ENCODE assay signal across 20 cellular contexts in the genomic region with DNA sequence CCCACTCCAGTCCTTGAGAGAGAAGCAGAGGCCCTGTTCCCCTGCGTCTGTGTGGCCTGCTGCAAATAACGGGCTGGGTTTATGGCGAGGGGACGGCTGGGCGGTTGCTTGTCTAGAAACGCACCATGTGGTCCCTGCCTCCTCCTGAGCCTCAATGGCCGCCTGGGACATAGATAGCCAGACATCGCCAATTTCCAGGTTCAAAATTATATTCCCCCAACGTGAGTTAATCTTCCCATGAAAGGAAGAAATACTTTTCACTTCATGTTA.
A peak's percentile ranks its signal among the peaks of the same experiment; 100 is the strongest.
DNase-seq lines count a peak whose midpoint lies in the region; ATAC-seq and TF ChIP-seq lines count a peak whose summit lies in the region.
"Had no signal": no experiment of that assay in that cellular context is flagged by ENCODE, and none has a peak within 500 bp of the region (broad histone marks: within the 10 kb centered on the region; RNA-seq: fewer than 3 reads in every experiment).

No MANE protein-coding gene starts in this region.

- peaks cover 0 to 9% (median 0%) of the 10 kb centered on the region in 5 experiments for H3K9me3 Mint-ChIP-seq in brain
- no peaks in the 10 kb centered on the region for H3K9me3 Mint-ChIP-seq in activated CD4-positive, alpha-beta T cell treated with anti-CD3 and anti-CD28 coated beads, Interleukin-2, amount 10 ng/mL, durations not matched to agents 7 days and 5 days
- H3K9me3 Mint-ChIP-seq: activated naive CD4-positive, alpha-beta T cell treated with anti-CD3 and anti-CD28 coated beads, Interleukin-2, amount 50 U/mL, for 72 hours; CD4-positive, CD25-positive, alpha-beta regulatory T cell; stimulated activated naive CD8-positive, alpha-beta T cell treated with anti-CD3 and anti-CD28 coated beads, Interleukin-15, Interleukin-2, amounts not matched to agents 100 ng/mL and 50 ng/mL, for 24 hours had no signal

- H4K20me1 ChIP-seq in hepatocyte (ENCODE audit: insufficient read depth, poor library complexity, severe bottlenecking) = no peaks in the 10 kb centered on the region

- no peaks in the 10 kb centered on the region for H3K9me2 ChIP-seq in hepatocyte (replicated peaks; ENCODE audit: insufficient read depth)

- H3K4me2 ChIP-seq in hepatocyte = peak overlapping the region; percentile 1

- peak overlapping the region in 3 of 5 experiments; percentile 3 to 83 (median 49) for H3K27ac Mint-ChIP-seq in brain
- H3K27ac Mint-ChIP-seq in activated CD4-positive, alpha-beta T cell treated with anti-CD3 and anti-CD28 coated beads, Interleukin-2, amount 10 ng/mL, durations not matched to agents 7 days and 5 days = no peak overlapping the region
- H3K27ac Mint-ChIP-seq: activated naive CD4-positive, alpha-beta T cell treated with anti-CD3 and anti-CD28 coated beads, Interleukin-2, amount 50 U/mL, for 72 hours; CD4-positive, CD25-positive, alpha-beta regulatory T cell; progenitor cell of endocrine pancreas; stimulated activated naive CD8-positive, alpha-beta T cell treated with anti-CD3 and anti-CD28 coated beads, Interleukin-15, Interleukin-2, amounts not matched to agents 100 ng/mL and 50 ng/mL, for 24 hours had no signal

- TF ChIP-seq POLR2A in transverse colon (IDR thresholded peaks at IDR 0.05) = no peak

- H3K27me3 ChIP-seq in hepatocyte = no peaks in the 10 kb centered on the region
- H3K27me3 ChIP-seq in psoas muscle (ENCODE audit: insufficient read depth in 3 of 3, low read length in 2 of 3) = peaks cover 0 to 2% (median 0%) of the 10 kb centered on the region in 3 donors
- H3K27me3 ChIP-seq in transverse colon = no peaks in the 10 kb centered on the region

- DNase-seq in hepatocyte (ENCODE audit: low spot score) = no peak
- no peak for DNase-seq in psoas muscle
- no peak for DNase-seq in transverse colon
- DNase-seq in activated CD4-positive, alpha-beta T cell treated with anti-CD3 and anti-CD28 coated beads, Interleukin-2, amount 10 ng/mL, durations not matched to agents 7 days and 5 days = no peak
- DNase-seq in COLO668 (lab: John Stamatoyannopoulos, UW; ENCODE audit: unreplicated experiment) = no peak
- no peak for DNase-seq in NCI-H524 treated with DMSO at 0.1 percent for 48 hours (lab: John Stamatoyannopoulos, UW)
- DNase-seq: activated CD4-positive, CD25-positive, alpha-beta regulatory T cell treated with anti-CD3 and anti-CD28 coated beads, Interleukin-2, amount 50 U/mL, for 72 hours; CD4-positive, CD25-positive, alpha-beta regulatory T cell; DMS 273 treated with DMSO at 0.1 percent for 48 hours; effector memory CD4-positive, alpha-beta T cell; H9; midbrain; NCI-H2081; nephron progenitor cell; PC-3; SHP77 had no signal

- no peaks in the 10 kb centered on the region for H3K36me3 Mint-ChIP-seq in brain
- H3K36me3 Mint-ChIP-seq in activated CD4-positive, alpha-beta T cell treated with anti-CD3 and anti-CD28 coated beads, Interleukin-2, amount 10 ng/mL, durations not matched to agents 7 days and 5 days (ENCODE audit: low read depth) = no peaks in the 10 kb centered on the region
- H3K36me3 Mint-ChIP-seq: activated naive CD4-positive, alpha-beta T cell treated with anti-CD3 and anti-CD28 coated beads, Interleukin-2, amount 50 U/mL, for 72 hours; CD4-positive, CD25-positive, alpha-beta regulatory T cell had no signal

- H3K27ac ChIP-seq in hepatocyte (peak overlapping the region; percentile 88), psoas muscle (peak overlapping the region; percentile 78), transverse colon (peak overlapping the region; percentile 59 to 81 (median 79))

- H3K79me2 ChIP-seq in hepatocyte = no peaks in the 10 kb centered on the region

- H3K9me3 ChIP-seq in hepatocyte (ENCODE audit: low read depth) (no peaks in the 10 kb centered on the region), psoas muscle (no peaks in the 10 kb centered on the region), transverse colon (no peaks in the 10 kb centered on the region)

- no peaks in the 10 kb centered on the region for H3K36me3 ChIP-seq in hepatocyte (replicated peaks; ENCODE audit: insufficient read depth, low read depth)
- no peaks in the 10 kb centered on the region for H3K36me3 ChIP-seq in psoas muscle (ENCODE audit: insufficient read depth in 1 of 2, low read depth in 1 of 2)
- no peaks in the 10 kb centered on the region for H3K36me3 ChIP-seq in transverse colon

- no peak for TF ChIP-seq EP300 in transverse colon (IDR thresholded peaks at IDR 0.05; ENCODE audit: low read depth)

- H2AFZ ChIP-seq in hepatocyte = peak overlapping the region; percentile 25

- H3K4me1 ChIP-seq in hepatocyte (ENCODE audit: insufficient read depth) (peaks cover 25% of the 10 kb centered on the region), psoas muscle (peaks cover 15% of the 10 kb centered on the region), transverse colon (peaks cover 6 to 13% (median 8%) of the 10 kb centered on the region in 4 donors)

- peaks cover 47% of the 10 kb centered on the region for H3K4me1 Mint-ChIP-seq in brain
- no peaks in the 10 kb centered on the region for H3K4me1 Mint-ChIP-seq in activated CD4-positive, alpha-beta T cell treated with anti-CD3 and anti-CD28 coated beads, Interleukin-2, amount 10 ng/mL, durations not matched to agents 7 days and 5 days
- H3K4me1 Mint-ChIP-seq: CD4-positive, CD25-positive, alpha-beta regulatory T cell had no signal

- ATAC-seq in psoas muscle = no peak
- ATAC-seq: activated naive CD4-positive, alpha-beta T cell treated with anti-CD3 and anti-CD28 coated beads, Interleukin-2, amount 50 U/mL, for 72 hours; PC-3 had no signal

- WGBS in hepatocyte (ENCODE audit: low lambda C conversion rate, missing lambda C conversion rate) = 59% methylated on average over 9 of the region's 9 CpGs
- 76 to 89% (median 80%) methylated on average over 9 of the region's 9 CpGs for WGBS in psoas muscle, 3 donors
- WGBS in transverse colon (ENCODE audit: low coverage in 1 of 2), 2 donors = 72% methylated on average over 9 of the region's 9 CpGs; no CpG with 5 or more reads in 1 of the 2 donors

- POLR2A ChIA-PET in activated CD4-positive, alpha-beta T cell treated with anti-CD3 and anti-CD28 coated beads, Interleukin-2, amount 10 ng/mL, durations not matched to agents 7 days and 5 days (lab: Charles Lee) = no interaction called here

- CTCF ChIA-PET in activated CD4-positive, alpha-beta T cell treated with anti-CD3 and anti-CD28 coated beads, Interleukin-2, amount 10 ng/mL, durations not matched to agents 7 days and 5 days (lab: Charles Lee) = no interaction called here

- no peak overlapping the region for H3K4me3 Mint-ChIP-seq in brain
- H3K4me3 Mint-ChIP-seq in activated CD4-positive, alpha-beta T cell treated with anti-CD3 and anti-CD28 coated beads, Interleukin-2, amount 10 ng/mL, durations not matched to agents 7 days and 5 days = no peak overlapping the region
- H3K4me3 Mint-ChIP-seq: CD4-positive, CD25-positive, alpha-beta regulatory T cell; H9; nephron progenitor cell; stimulated activated naive CD8-positive, alpha-beta T cell treated with anti-CD3 and anti-CD28 coated beads, Interleukin-15, Interleukin-2, amounts not matched to agents 100 ng/mL and 50 ng/mL, for 24 hours had no signal

- no peaks in the 10 kb centered on the region for H3K27me3 Mint-ChIP-seq in brain
- peaks cover 4% of the 10 kb centered on the region for H3K27me3 Mint-ChIP-seq in activated CD4-positive, alpha-beta T cell treated with anti-CD3 and anti-CD28 coated beads, Interleukin-2, amount 10 ng/mL, durations not matched to agents 7 days and 5 days

- H3K4me3 ChIP-seq in hepatocyte (no peak overlapping the region), psoas muscle (no peak overlapping the region), transverse colon (no peak overlapping the region)

- in situ Hi-C loops in transverse colon (cut with MboI; ENCODE audit: low pct_ligation_motif_present in 1 of 4, low pct_unique_long_range_greater_than_20kb in 1 of 4, low sequenced_read_pairs in 3 of 4) = no loop called here

- intact Hi-C loops in psoas muscle (cut with DNase I) = no loop called here
- intact Hi-C loops in transverse colon (cut with DNase I; ENCODE audit: low total_unique reads) = no loop called here

- TF ChIP-seq CTCF in brain (conservative IDR thresholded peaks at IDR 0.05) = no peak
- TF ChIP-seq CTCF in hepatocyte (IDR thresholded peaks at IDR 0.05; ENCODE audit: poor library complexity) = no peak
- TF ChIP-seq CTCF in psoas muscle (IDR thresholded peaks at IDR 0.05) = no peak
- no peak for TF ChIP-seq CTCF in transverse colon (IDR thresholded peaks at IDR 0.05)
